In the genomic region with DNA sequence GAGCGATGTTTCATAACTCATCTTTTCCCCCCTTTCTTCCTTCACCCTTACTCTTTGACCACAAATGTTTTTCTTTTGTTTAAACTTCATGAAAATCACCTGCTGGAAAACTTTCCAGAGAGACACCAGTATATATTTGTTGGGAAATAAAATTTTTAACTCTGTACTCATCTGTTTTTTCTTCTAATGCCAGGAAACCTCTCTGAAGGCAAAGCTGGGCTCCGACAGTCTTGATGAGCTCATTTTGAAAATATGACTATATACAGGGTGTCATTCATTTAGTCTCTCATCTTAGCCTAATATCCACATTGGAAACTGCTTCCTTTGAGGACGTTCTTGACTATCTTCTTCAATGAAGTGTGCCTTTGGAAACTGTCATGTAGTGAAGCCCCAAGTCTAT, we compare ENCODE assay signal across 28 cellular contexts.
"Had no signal": no experiment of that assay in that cellular context is flagged by ENCODE, and none has a peak within 500 bp of the region (broad histone marks: within the 10 kb centered on the region; RNA-seq: fewer than 3 reads in every experiment).

No MANE protein-coding gene starts in this region.

- H2AFZ ChIP-seq: parathyroid adenoma had no signal

- H3K4me1 ChIP-seq: left lung, parathyroid adenoma, suprapubic skin, transverse colon, upper lobe of right lung, uterus had no signal

- H3K27ac ChIP-seq: dorsolateral prefrontal cortex, epithelial cell of prostate, left lung, neural progenitor cell, parathyroid adenoma, right lobe of liver, suprapubic skin, transverse colon, upper lobe of right lung, uterus had no signal

- DNase-seq: dorsolateral prefrontal cortex; effector CD8-positive, alpha-beta T cell; endodermal cell; foreskin melanocyte; hypothalamus; kidney; left cardiac atrium; left lung; mesenchymal stem cell; mucosa of descending colon; naive B cell; right lobe of liver; small intestine; stimulated activated CD4-positive, alpha-beta T cell treated with anti-CD3 and anti-CD28 coated beads, Interleukin-12 subunit alpha, Interleukin-12 subunit beta, amount 100 ng/mL, for 4 hours; stimulated activated CD4-positive, alpha-beta T cell treated with anti-CD3 and anti-CD28 coated beads, Interleukin-1b, Interleukin-23, amount 100 ng/mL, for 48 hours; stimulated activated CD4-positive, alpha-beta T cell treated with anti-CD3 and anti-CD28 coated beads, Interleukin-4, amount 100 ng/mL, for 1 hour; stimulated activated CD8-positive, alpha-beta memory T cell treated with anti-CD3 and anti-CD28 coated beads, Interleukin-4, amount 100 ng/mL, for 48 hours; stimulated activated naive CD4-positive, alpha-beta T cell; stimulated activated naive CD8-positive, alpha-beta T cell treated with anti-CD3 and anti-CD28 coated beads, Interleukin-15, amount 100 ng/mL, for 72 hours; transverse colon; upper lobe of right lung; uterus had no signal

- H3K9me3 ChIP-seq: left lung, mucosa of descending colon, right lobe of liver, suprapubic skin, transverse colon, upper lobe of right lung, uterus had no signal

- ATAC-seq: esophagus mucosa; left cardiac atrium; left lung; mucosa of descending colon; natural killer cell treated with Interleukin-12 subunit alpha and Interleukin-12 subunit beta and Interleukin-15 and Interleukin-18, amount 100 ng/mL, for 72 hours; right lobe of liver; stimulated activated naive CD8-positive, alpha-beta T cell treated with anti-CD3 and anti-CD28 coated beads, Interleukin-15, amount 100 ng/mL, for 72 hours; upper lobe of right lung had no signal

- H3K36me3 ChIP-seq: left lung, neural progenitor cell, right lobe of liver, suprapubic skin, transverse colon, upper lobe of right lung, uterus had no signal

- H3K9ac ChIP-seq: neural progenitor cell, parathyroid adenoma had no signal

- H3K4me3 ChIP-seq: dorsolateral prefrontal cortex, left lung, mucosa of descending colon, neural progenitor cell, right lobe of liver, suprapubic skin, transverse colon, upper lobe of right lung, uterus had no signal

- H3K79me2 ChIP-seq: parathyroid adenoma had no signal

- H3K27me3 ChIP-seq: left lung, neural progenitor cell, right lobe of liver, suprapubic skin, transverse colon, upper lobe of right lung, uterus had no signal
